8 cellular contexts compared by ENCODE assay signal in the genomic region with DNA sequence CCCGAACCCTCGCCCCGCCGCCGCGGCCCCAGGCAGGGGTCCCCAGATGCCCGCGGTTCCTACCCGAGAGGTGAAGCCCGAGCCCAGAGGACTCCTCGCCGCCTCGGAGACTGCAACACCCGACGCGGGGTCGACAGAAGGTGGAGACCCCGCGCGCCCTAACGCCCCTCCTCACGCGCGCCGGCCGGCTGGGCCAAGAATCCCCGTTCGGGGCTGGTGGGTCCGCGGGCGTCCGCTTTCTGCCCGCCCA. TPM values are rescaled to one million over a fixed set of nuclear protein-coding genes. Genes with fewer than 3 reads are reported as not detected.
DNase-seq lines count a peak whose midpoint lies in the region; ATAC-seq and TF ChIP-seq lines count a peak whose summit lies in the region.

No MANE protein-coding gene starts in this region.

- peaks cover 16% of the 10 kb centered on the region for H3K4me1 Mint-ChIP-seq in type B pancreatic cell (ENCODE audit: unreplicated experiment)

- ATAC-seq in GM18511 (IDR thresholded peaks at IDR 0.05; ENCODE audit: unreplicated experiment) (peak; percentile 19), HG03159 (IDR thresholded peaks at IDR 0.05; ENCODE audit: unreplicated experiment) (peak; percentile 21), body of pancreas (no peak)

- H3K27me3 ChIP-seq in body of pancreas: no peaks in the 10 kb centered on the region

- DNase-seq in body of pancreas (no peak), lower leg skin (ENCODE audit: low spot score in 2 of 2) (no peak), type B pancreatic cell (ENCODE audit: extremely low spot score, unreplicated experiment) (no peak), retina (no peak), NCI-H345 treated with DMSO at 0.1 percent for 48 hours (lab: John Stamatoyannopoulos, UW; ENCODE audit: unreplicated experiment) (no peak), globus pallidus (ENCODE audit: low spot score) (no peak)

- peak overlapping the region; percentile 97 to 99 for H3K4me3 ChIP-seq in body of pancreas
- peak overlapping the region; percentile 93 for H3K4me3 ChIP-seq in lower leg skin (ENCODE audit: low read depth, poor library complexity, severe bottlenecking)

- peaks cover 0 to 5% of the 10 kb centered on the region in 2 donors for H3K36me3 ChIP-seq in body of pancreas (replicated peaks in 1 of 2; ENCODE audit: insufficient read depth in 1 of 2, low read depth in 2 of 2)

- no peaks in the 10 kb centered on the region for H3K27me3 Mint-ChIP-seq in type B pancreatic cell

- H3K36me3 Mint-ChIP-seq in type B pancreatic cell: peaks cover 17% of the 10 kb centered on the region

- no peak for TF ChIP-seq POLR2A in body of pancreas (IDR thresholded peaks at IDR 0.05)
- TF ChIP-seq POLR2A in lower leg skin (IDR thresholded peaks at IDR 0.05): no peak

- TF ChIP-seq CTCF in body of pancreas (IDR thresholded peaks at IDR 0.05) (peak in 1 of 7 experiments; percentile 24), lower leg skin (IDR thresholded peaks at IDR 0.05) (no peak), type B pancreatic cell (conservative IDR thresholded peaks at IDR 0.05) (no peak)

- peaks cover 6% of the 10 kb centered on the region for H3K9me3 Mint-ChIP-seq in type B pancreatic cell

- H3K27ac ChIP-seq in body of pancreas: peak overlapping the region; percentile 90 to 100 (median 99)

- H3K4me3 Mint-ChIP-seq in type B pancreatic cell: peak overlapping the region; percentile 93

- no peaks in the 10 kb centered on the region for H3K9me3 ChIP-seq in body of pancreas

- intact Hi-C loops in body of pancreas (cut with DNase I): no loop called here
- intact Hi-C loops in lower leg skin (cut with DNase I; ENCODE audit: low total_unique reads): no loop called here

- H3K27ac Mint-ChIP-seq in type B pancreatic cell: peak overlapping the region; percentile 85

- 1% methylated on average over 24 of the region's 33 CpGs; no CpG with 5 or more reads in 1 of the 2 donors for WGBS in body of pancreas, 2 donors
- WGBS in lower leg skin, 2 donors: 0 to 1% methylated on average over 24 to 33 of the region's 33 CpGs

- H3K4me1 ChIP-seq in body of pancreas: peaks cover 22% of the 10 kb centered on the region

RNA-seq across cellular contexts. Expression of a gene that starts 0.5 kb away (rescaled TPM):
- total RNA-seq in body of pancreas: 10 to 100 TPM; 25.1 to 25.2 TPM
- total RNA-seq in lower leg skin: 10 to 100 TPM; 59.8 to 75.6 (median 68.2) TPM
- total RNA-seq in type B pancreatic cell (ENCODE audit: low replicate concordance): 465 and 602 TPM in 2 replicates

RNA-seq across cellular contexts. Expression of a gene that starts 23.2 kb away (rescaled TPM):
- 10 to 100 TPM; 19.7 to 40.2 TPM for total RNA-seq in body of pancreas
- 10 to 100 TPM; 32.1 to 46.2 (median 35.1) TPM for total RNA-seq in lower leg skin
- 63.3 and 84.1 TPM in 2 replicates for total RNA-seq in type B pancreatic cell (ENCODE audit: low replicate concordance)

RNA-seq across cellular contexts. Expression of a gene that starts 27.9 kb away (rescaled TPM):
- total RNA-seq in body of pancreas (10 to 100 TPM; 17.4 to 42.5 TPM), lower leg skin (10 to 100 TPM; 30.2 to 56.4 (median 37.1) TPM), type B pancreatic cell (ENCODE audit: low replicate concordance) (136 and 170 TPM in 2 replicates)

RNA-seq across cellular contexts. Expression of a gene that starts 50.7 kb away (rescaled TPM):
- total RNA-seq in body of pancreas (10 to 100 TPM; 69.9 to 71.3 TPM), lower leg skin (100 to 1,000 TPM in 3 of 4 donors, 10 to 100 TPM in 1; 62.5 to 107 (median 105) TPM), type B pancreatic cell (ENCODE audit: low replicate concordance) (33.6 and 40.7 TPM in 2 replicates)
